In the genomic region with DNA sequence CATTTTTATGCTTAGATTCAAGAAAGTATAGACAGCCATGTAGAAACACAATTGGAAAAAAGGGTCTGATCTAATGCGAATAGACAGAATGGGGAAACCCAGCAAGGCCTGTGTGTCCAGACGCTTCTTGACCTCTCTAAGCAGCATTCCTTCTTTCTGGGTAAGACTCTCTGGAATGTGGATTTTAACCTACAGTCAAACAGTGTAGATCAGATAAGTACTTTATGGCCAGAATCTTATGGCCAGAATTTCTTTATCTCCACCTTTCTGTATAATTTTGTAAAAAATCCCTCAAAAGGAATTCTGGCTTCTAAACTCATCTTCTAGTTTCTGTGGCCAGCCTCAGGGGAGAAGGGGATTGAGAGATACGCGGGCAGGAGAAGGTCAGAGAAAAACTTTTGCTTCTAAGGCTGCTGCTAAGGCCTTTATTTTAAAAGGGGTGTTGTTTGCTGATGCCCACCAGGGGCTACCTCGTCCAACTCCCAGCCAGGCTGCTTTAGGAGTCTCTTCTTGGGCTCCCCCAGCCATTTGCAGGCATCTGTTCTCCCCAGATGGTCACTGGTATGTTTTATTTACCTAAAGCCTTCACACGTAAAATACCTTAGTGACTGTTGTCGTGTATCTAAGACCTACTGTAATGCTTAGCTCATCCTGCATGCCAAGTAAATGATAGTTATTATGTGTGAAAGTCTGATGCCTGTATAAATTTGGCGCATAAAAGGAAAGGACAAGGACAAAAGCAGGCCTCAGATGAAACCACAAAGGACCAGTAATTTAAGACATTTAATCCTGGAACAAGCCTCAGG, we compare ENCODE assay signal across 10 cellular contexts.
DNase-seq lines count a peak whose midpoint lies in the region; ATAC-seq and TF ChIP-seq lines count a peak whose summit lies in the region.
"Had no signal": no experiment of that assay in that cellular context is flagged by ENCODE, and none has a peak within 500 bp of the region (broad histone marks: within the 10 kb centered on the region; RNA-seq: fewer than 3 reads in every experiment).

No MANE protein-coding gene starts in this region.

- H3K4me3 ChIP-seq in stomach: no peak overlapping the region

- no peaks in the 10 kb centered on the region for H3K9me3 ChIP-seq in stomach

- H3K4me1 Mint-ChIP-seq in endothelial cell (ENCODE audit: unreplicated experiment): peaks cover 18% of the 10 kb centered on the region
- H3K4me1 Mint-ChIP-seq in osteocyte (ENCODE audit: unreplicated experiment): peaks cover 42% of the 10 kb centered on the region

- peak overlapping the region in 1 of 5 donors; percentile 25 for H3K27ac ChIP-seq in stomach

- DNase-seq in ELR (ENCODE audit: low read depth) (peak; percentile 90), NCI-H69 (lab: John Stamatoyannopoulos, UW) (peak; percentile 98), endothelial cell (ENCODE audit: low spot score) (no peak), osteocyte (ENCODE audit: extremely low spot score, unreplicated experiment) (no peak), iPS-NIHi11 (ENCODE audit: low spot score) (no peak), stomach (no peak)

- no peaks in the 10 kb centered on the region for H3K27me3 Mint-ChIP-seq in endothelial cell (ENCODE audit: unreplicated experiment)
- H3K27me3 Mint-ChIP-seq in osteocyte (ENCODE audit: unreplicated experiment): no peaks in the 10 kb centered on the region
- H3K27me3 Mint-ChIP-seq: central memory CD8-positive, alpha-beta T cell; memory B cell had no signal

- no peak for ATAC-seq in GM18511 (IDR thresholded peaks at IDR 0.05; ENCODE audit: unreplicated experiment)
- ATAC-seq in HG02884 (IDR thresholded peaks at IDR 0.05; ENCODE audit: unreplicated experiment): no peak

- TF ChIP-seq POLR2A in stomach (IDR thresholded peaks at IDR 0.05): no peak

- no peaks in the 10 kb centered on the region for H3K27me3 ChIP-seq in stomach

- WGBS in stomach, 5 donors: 47 to 63% (median 54%) methylated on average over 8 of the region's 8 CpGs

- no peaks in the 10 kb centered on the region for H3K36me3 ChIP-seq in stomach

- intact Hi-C loops in stomach (cut with DNase I; ENCODE audit: low total_unique reads): no loop called here

- no peak overlapping the region for H3K27ac Mint-ChIP-seq in endothelial cell (ENCODE audit: unreplicated experiment)
- peak overlapping the region; percentile 91 for H3K27ac Mint-ChIP-seq in osteocyte (ENCODE audit: unreplicated experiment)
- H3K27ac Mint-ChIP-seq: memory B cell had no signal

- no peaks in the 10 kb centered on the region for H3K9me3 Mint-ChIP-seq in endothelial cell (ENCODE audit: unreplicated experiment)
- H3K9me3 Mint-ChIP-seq in osteocyte (ENCODE audit: unreplicated experiment): peaks cover 9% of the 10 kb centered on the region
- H3K9me3 Mint-ChIP-seq: central memory CD8-positive, alpha-beta T cell; memory B cell had no signal

- H3K4me3 Mint-ChIP-seq in endothelial cell (ENCODE audit: unreplicated experiment) (no peak overlapping the region), osteocyte (ENCODE audit: unreplicated experiment) (no peak overlapping the region)
- H3K4me3 Mint-ChIP-seq: central memory CD8-positive, alpha-beta T cell; memory B cell had no signal

- H3K4me1 ChIP-seq in stomach: peaks cover 6 to 49% (median 23%) of the 10 kb centered on the region in 4 donors

- TF ChIP-seq CTCF in endothelial cell (IDR thresholded peaks at IDR 0.05; ENCODE audit: unreplicated experiment) (peak; percentile 19), osteocyte (IDR thresholded peaks at IDR 0.05) (peak; percentile 36), stomach (IDR thresholded peaks at IDR 0.05) (no peak)

- no peak for TF ChIP-seq EP300 in stomach (IDR thresholded peaks at IDR 0.05)

- H3K36me3 Mint-ChIP-seq in endothelial cell (ENCODE audit: low read depth, unreplicated experiment) (no peaks in the 10 kb centered on the region), osteocyte (ENCODE audit: unreplicated experiment) (peaks cover 7% of the 10 kb centered on the region)

Comparison
In these comparisons a context has a peak if more than half of its experiments do, and no peak if none do; other contexts are left out.
1. DNase-seq: peak in ELR (single experiment) and NCI-H69 (single experiment); none in endothelial cell (single experiment), osteocyte (single experiment), iPS-NIHi11 (single experiment) and stomach (single experiment).
2. CTCF ChIP-seq: peak in endothelial cell (single experiment) and osteocyte (single experiment); none in stomach (0 of 7).